In genomic region chr5:72032769-72033168, GRCh38 we compare ENCODE assay signal across 30 cellular contexts.
A peak's percentile ranks its signal among the peaks of the same experiment; 100 is the strongest.
DNase-seq lines count a peak whose midpoint lies in the region; ATAC-seq and TF ChIP-seq lines count a peak whose summit lies in the region.
"Had no signal": no experiment of that assay in that cellular context is flagged by ENCODE, and none has a peak within 500 bp of the region (broad histone marks: within the 10 kb centered on the region; RNA-seq: fewer than 3 reads in every experiment).

No MANE protein-coding gene starts in this region.

- DNase-seq in DMS153 treated with DMSO at 0.1 percent for 48 hours (lab: John Stamatoyannopoulos, UW; ENCODE audit: unreplicated experiment) (peak; percentile 5), DMS153 (lab: John Stamatoyannopoulos, UW) (no peak), COR-L47 (lab: John Stamatoyannopoulos, UW) (peak; percentile 62), NCI-H69 (lab: John Stamatoyannopoulos, UW) (peak; percentile 89), iPS-NIHi11 (ENCODE audit: low spot score) (peak; percentile 39), stomach (no peak)
- no peak for DNase-seq in effector CD4-positive, alpha-beta T cell
- DNase-seq: activated CD4-positive, alpha-beta memory T cell treated with anti-CD3 and anti-CD28 coated beads, Interleukin-2, amount 10 ng/mL, durations not matched to agents 7 days and 5 days; activated CD8-positive, alpha-beta memory T cell treated with anti-CD3 and anti-CD28 coated beads, Interleukin-2, amount 50 U/mL, for 4 hours; activated naive CD4-positive, alpha-beta T cell treated with anti-CD3 and anti-CD28 coated beads for 36 hours; adrenal gland; body of pancreas; C1 segment of cervical spinal cord; Caco-2; esophagus squamous epithelium; foreskin keratinocyte; GM23248; head of caudate nucleus; KBM-7; kidney glomerular epithelial cell; lower lobe of right lung; naive thymus-derived CD4-positive, alpha-beta T cell; NCI-H1105 treated with DMSO at 0.1 percent for 48 hours; psoas muscle; SJCRH30; stimulated activated CD4-positive, alpha-beta T cell treated with anti-CD3 and anti-CD28 coated beads, Interleukin-4, amount 100 ng/mL, for 1 hour; SW 1271; tibial artery had no signal

- ATAC-seq in GM19463 (IDR thresholded peaks at IDR 0.05; ENCODE audit: unreplicated experiment), result no peak
- ATAC-seq: body of pancreas; foreskin keratinocyte; lower lobe of right lung; naive thymus-derived CD4-positive, alpha-beta T cell; psoas muscle had no signal

- H3K27me3 ChIP-seq in stomach, result peaks cover 0 to 4% (median 0%) of the 10 kb centered on the region in 3 donors
- H3K27me3 ChIP-seq: adrenal gland, body of pancreas, foreskin keratinocyte, SJCRH30, tibial artery had no signal

- no peak overlapping the region for H3K4me3 ChIP-seq in stomach
- H3K4me3 ChIP-seq: adrenal gland, body of pancreas, esophagus squamous epithelium, GM23248, lower lobe of right lung, psoas muscle, SJCRH30, tibial artery had no signal

- H3K36me3 ChIP-seq in stomach, result no peaks in the 10 kb centered on the region
- H3K36me3 ChIP-seq: adrenal gland, esophagus squamous epithelium, lower lobe of right lung, SJCRH30, tibial artery had no signal

- no peaks in the 10 kb centered on the region for H3K4me1 ChIP-seq in stomach
- H3K4me1 ChIP-seq: adrenal gland, body of pancreas, Caco-2, esophagus squamous epithelium, lower lobe of right lung, psoas muscle, SJCRH30, tibial artery had no signal

- H3K27ac ChIP-seq in stomach, result no peak overlapping the region
- H3K27ac ChIP-seq: 22Rv1, adrenal gland, body of pancreas, esophagus squamous epithelium, foreskin keratinocyte, GM23248, lower lobe of right lung, psoas muscle, SJCRH30, tibial artery had no signal

- TF ChIP-seq CTCF in stomach (IDR thresholded peaks at IDR 0.05), result no peak

- TF ChIP-seq EP300 in stomach (IDR thresholded peaks at IDR 0.05), result no peak

- WGBS in stomach, 5 donors, result 23 to 41% (median 39%) methylated on average over 4 of the region's 4 CpGs

- TF ChIP-seq POLR2A in stomach (IDR thresholded peaks at IDR 0.05), result no peak

- intact Hi-C loops in stomach (cut with DNase I; ENCODE audit: low total_unique reads), result no loop called here

- H3K9me3 ChIP-seq in stomach, result peaks cover 0 to 6% (median 0%) of the 10 kb centered on the region in 4 donors
- H3K9me3 ChIP-seq: adrenal gland, body of pancreas, Caco-2, esophagus squamous epithelium, lower lobe of right lung, psoas muscle, SJCRH30, tibial artery had no signal

Comparison
In these comparisons a context has a peak if more than half of its experiments do, and no peak if none do; other contexts are left out.
1. DNase-seq: peak in DMS153 treated with DMSO at 0.1 percent for 48 hours (single experiment), COR-L47 (single experiment), NCI-H69 (single experiment) and iPS-NIHi11 (single experiment); none in DMS153 (single experiment), stomach (single experiment) and effector CD4-positive, alpha-beta T cell (single experiment).